Comparison of ENCODE assay signal across 18 cellular contexts in the genomic region with DNA sequence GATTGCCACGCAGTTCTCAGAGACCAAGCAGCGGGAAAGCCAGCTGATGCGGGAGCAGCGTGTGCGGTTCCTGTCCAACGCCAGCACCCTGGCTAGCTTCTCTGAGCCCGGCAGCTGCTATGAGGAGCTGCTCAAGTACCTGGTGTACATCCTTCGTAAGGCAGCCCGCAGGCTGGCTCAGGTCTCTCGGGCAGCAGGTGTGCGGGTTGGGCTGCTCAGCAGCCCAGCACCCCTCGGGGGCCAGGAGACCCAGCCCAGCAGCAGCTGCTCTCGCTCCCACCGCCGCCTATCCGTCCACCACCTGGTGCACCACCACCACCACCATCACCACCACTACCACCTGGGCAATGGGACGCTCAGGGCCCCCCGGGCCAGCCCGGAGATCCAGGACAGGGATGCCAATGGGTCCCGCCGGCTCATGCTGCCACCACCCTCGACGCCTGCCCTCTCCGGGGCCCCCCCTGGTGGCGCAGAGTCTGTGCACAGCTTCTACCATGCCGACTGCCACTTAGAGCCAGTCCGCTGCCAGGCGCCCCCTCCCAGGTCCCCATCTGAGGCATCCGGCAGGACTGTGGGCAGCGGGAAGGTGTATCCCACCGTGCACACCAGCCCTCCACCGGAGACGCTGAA. TPM values are rescaled to one million over a fixed set of nuclear protein-coding genes. Genes with fewer than 3 reads are reported as not detected.
DNase-seq lines count a peak whose midpoint lies in the region; ATAC-seq and TF ChIP-seq lines count a peak whose summit lies in the region.
"Had no signal": no experiment of that assay in that cellular context is flagged by ENCODE, and none has a peak within 500 bp of the region (broad histone marks: within the 10 kb centered on the region; RNA-seq: fewer than 3 reads in every experiment).

No MANE protein-coding gene starts in this region.

- no peak overlapping the region for H3K27ac Mint-ChIP-seq in activated CD4-positive, alpha-beta T cell treated with anti-CD3 and anti-CD28 coated beads for 36 hours
- H3K27ac Mint-ChIP-seq in endodermal cell, result no peak overlapping the region
- H3K27ac Mint-ChIP-seq: activated CD4-positive, alpha-beta T cell treated with anti-CD3 and anti-CD28 coated beads, Interleukin-2, amount 10 ng/mL, durations not matched to agents 7 days and 5 days; stimulated activated naive CD8-positive, alpha-beta T cell treated with anti-CD3 and anti-CD28 coated beads, Interleukin-15, Interleukin-2, amounts not matched to agents 100 ng/mL and 50 ng/mL, for 24 hours; T-helper 1 cell treated with Interleukin-12 subunit alpha and Interleukin-12 subunit beta and Interleukin-4 antibody, amounts not matched to agents 30 μg/mL and 1 μg/mL, for 36 hours had no signal

- H3K9me3 ChIP-seq in endodermal cell (ENCODE audit: control insufficient read depth, low read length), result no peaks in the 10 kb centered on the region
- no peaks in the 10 kb centered on the region for H3K9me3 ChIP-seq in prostate gland
- H3K9me3 ChIP-seq: esophagus muscularis mucosa, uterus had no signal

- 89 to 90% methylated on average over 13 to 33 of the region's 33 CpGs for WGBS in endodermal cell (ENCODE audit: insufficient coverage in 1 of 2, insufficient read length in 1 of 2), 2 experiments
- 85% methylated on average over 33 of the region's 33 CpGs for WGBS in prostate gland

- no peak for TF ChIP-seq POLR2A in prostate gland (IDR thresholded peaks at IDR 0.05)

- no peak for ATAC-seq in activated CD4-positive, alpha-beta T cell treated with anti-CD3 and anti-CD28 coated beads for 36 hours
- ATAC-seq: left lobe of liver had no signal

- POLR2A ChIA-PET in activated CD4-positive, alpha-beta T cell treated with anti-CD3 and anti-CD28 coated beads for 36 hours (lab: Charles Lee), result no interaction called here

- no peak overlapping the region for H3K4me3 Mint-ChIP-seq in activated CD4-positive, alpha-beta T cell treated with anti-CD3 and anti-CD28 coated beads for 36 hours
- no peak overlapping the region for H3K4me3 Mint-ChIP-seq in endodermal cell
- H3K4me3 Mint-ChIP-seq: activated CD4-positive, alpha-beta T cell treated with anti-CD3 and anti-CD28 coated beads, Interleukin-2, amount 10 ng/mL, durations not matched to agents 7 days and 5 days; stimulated activated naive CD8-positive, alpha-beta T cell treated with anti-CD3 and anti-CD28 coated beads, Interleukin-15, Interleukin-2, amounts not matched to agents 100 ng/mL and 50 ng/mL, for 24 hours; T-helper 1 cell treated with Interleukin-12 subunit alpha and Interleukin-12 subunit beta and Interleukin-4 antibody, amounts not matched to agents 30 μg/mL and 1 μg/mL, for 36 hours had no signal

- peak; percentile 28 for DNase-seq in activated CD4-positive, alpha-beta T cell treated with anti-CD3 and anti-CD28 coated beads for 36 hours
- DNase-seq in activated CD4-positive, alpha-beta T cell treated with anti-CD3 and anti-CD28 coated beads, Interleukin-2, amount 50 U/mL, for 4 hours, result no peak
- DNase-seq in GM13977 (ENCODE audit: low spot score), result no peak
- peak; percentile 38 to 71 for DNase-seq in NCI-H524 (lab: John Stamatoyannopoulos, UW)
- no peak for DNase-seq in endodermal cell
- no peak for DNase-seq in NCI-H2227 treated with DMSO at 0.1 percent for 48 hours (lab: John Stamatoyannopoulos, UW)
- DNase-seq in stimulated activated CD4-positive, alpha-beta T cell treated with anti-CD3 and anti-CD28 coated beads, Interleukin-15, amount 100 ng/mL, for 24 hours, result no peak
- DNase-seq in prostate gland (ENCODE audit: low spot score), result no peak
- DNase-seq: activated CD4-positive, alpha-beta T cell treated with anti-CD3 and anti-CD28 coated beads, Interleukin-2, amount 10 ng/mL, durations not matched to agents 7 days and 5 days; cortex of kidney; NCI-H2029; small intestine; uterus had no signal

- H3K27ac ChIP-seq in endodermal cell (ENCODE audit: low read depth, low read length) (no peak overlapping the region), prostate gland (no peak overlapping the region)
- H3K27ac ChIP-seq: esophagus muscularis mucosa, uterus had no signal

- H3K27me3 ChIP-seq in endodermal cell (ENCODE audit: control insufficient read depth, insufficient read depth, low read length, poor library complexity, severe bottlenecking) (no peaks in the 10 kb centered on the region), prostate gland (replicated peaks; ENCODE audit: insufficient read depth) (no peaks in the 10 kb centered on the region)
- H3K27me3 ChIP-seq: uterus had no signal

- no peaks in the 10 kb centered on the region for H3K9me3 Mint-ChIP-seq in activated CD4-positive, alpha-beta T cell treated with anti-CD3 and anti-CD28 coated beads for 36 hours (ENCODE audit: low read depth)
- no peaks in the 10 kb centered on the region for H3K9me3 Mint-ChIP-seq in endodermal cell
- H3K9me3 Mint-ChIP-seq: activated CD4-positive, alpha-beta T cell treated with anti-CD3 and anti-CD28 coated beads, Interleukin-2, amount 10 ng/mL, durations not matched to agents 7 days and 5 days; stimulated activated naive CD8-positive, alpha-beta T cell treated with anti-CD3 and anti-CD28 coated beads, Interleukin-15, Interleukin-2, amounts not matched to agents 100 ng/mL and 50 ng/mL, for 24 hours; T-helper 1 cell treated with Interleukin-12 subunit alpha and Interleukin-12 subunit beta and Interleukin-4 antibody, amounts not matched to agents 30 μg/mL and 1 μg/mL, for 36 hours had no signal

- no peak overlapping the region for H3K9ac ChIP-seq in endodermal cell (ENCODE audit: extremely low read depth, low read length, poor library complexity, severe bottlenecking)

- CTCF ChIA-PET in activated CD4-positive, alpha-beta T cell treated with anti-CD3 and anti-CD28 coated beads for 36 hours (lab: Charles Lee), result interaction anchor here (1.4 to 1.5 kb wide), 2 partner anchors 10 to 92 kb away, joined by 6 to 7 read pairs; no protein-coding TSS in a partner anchor

- in situ Hi-C loops in GM13977 (cut with MboI; ENCODE audit: low pct_unique_long_range_greater_than_20kb, low sequenced_read_pairs, unreplicated experiment), result no loop called here

- H3K36me3 Mint-ChIP-seq in activated CD4-positive, alpha-beta T cell treated with anti-CD3 and anti-CD28 coated beads for 36 hours (ENCODE audit: low read depth), result no peaks in the 10 kb centered on the region
- no peaks in the 10 kb centered on the region for H3K36me3 Mint-ChIP-seq in endodermal cell (ENCODE audit: low read depth)

- intact Hi-C loops in activated CD4-positive, alpha-beta T cell treated with anti-CD3 and anti-CD28 coated beads for 36 hours (cut with DNase I, micrococcal nuclease), result no loop called here
- intact Hi-C loops in prostate gland (cut with DNase I), result no loop called here

- peak; percentile 26 for TF ChIP-seq CTCF in GM13977 (IDR thresholded peaks at IDR 0.05; ENCODE audit: extremely low read depth, insufficient read depth, missing control alignments)
- peak; percentile 42 for TF ChIP-seq CTCF in endodermal cell (conservative IDR thresholded peaks at IDR 0.05)
- no peak for TF ChIP-seq CTCF in prostate gland (IDR thresholded peaks at IDR 0.05)

- peaks cover 10% of the 10 kb centered on the region for H3K27me3 Mint-ChIP-seq in activated CD4-positive, alpha-beta T cell treated with anti-CD3 and anti-CD28 coated beads for 36 hours
- peaks cover 7% of the 10 kb centered on the region for H3K27me3 Mint-ChIP-seq in endodermal cell (ENCODE audit: insufficient read depth)
- H3K27me3 Mint-ChIP-seq: activated CD4-positive, alpha-beta T cell treated with anti-CD3 and anti-CD28 coated beads, Interleukin-2, amount 10 ng/mL, durations not matched to agents 7 days and 5 days had no signal

- no peaks in the 10 kb centered on the region for H3K4me1 Mint-ChIP-seq in activated CD4-positive, alpha-beta T cell treated with anti-CD3 and anti-CD28 coated beads for 36 hours
- peaks cover 6% of the 10 kb centered on the region for H3K4me1 Mint-ChIP-seq in endodermal cell
- H3K4me1 Mint-ChIP-seq: activated CD4-positive, alpha-beta T cell treated with anti-CD3 and anti-CD28 coated beads, Interleukin-2, amount 10 ng/mL, durations not matched to agents 7 days and 5 days had no signal

- H3K4me1 ChIP-seq in endodermal cell (ENCODE audit: control insufficient read depth, insufficient read depth, low read length) (no peaks in the 10 kb centered on the region), prostate gland (replicated peaks) (no peaks in the 10 kb centered on the region)
- H3K4me1 ChIP-seq: esophagus muscularis mucosa, uterus had no signal

- no peak overlapping the region for H3K4me3 ChIP-seq in endodermal cell (ENCODE audit: low read length)
- no peak overlapping the region for H3K4me3 ChIP-seq in prostate gland
- H3K4me3 ChIP-seq: esophagus muscularis mucosa, uterus had no signal

- no peaks in the 10 kb centered on the region for H3K36me3 ChIP-seq in endodermal cell (ENCODE audit: control insufficient read depth, insufficient read depth, low read length)
- no peaks in the 10 kb centered on the region for H3K36me3 ChIP-seq in prostate gland
- H3K36me3 ChIP-seq: esophagus muscularis mucosa, uterus had no signal

RNA-seq across cellular contexts. Expression of a gene that starts 15.2 kb away (rescaled TPM):
- not detected for total RNA-seq in activated CD4-positive, alpha-beta T cell treated with anti-CD3 and anti-CD28 coated beads for 36 hours
- total RNA-seq in endodermal cell, result 1 to 10 TPM in 1 of 2 donors, under 1 TPM in 1; 0.84 to 1.1 TPM
- polyA plus RNA-seq in endodermal cell (2013, experiment 1 of 2), result 7.5 TPM
- 6.6 TPM for polyA plus RNA-seq in endodermal cell (2013, experiment 2 of 2)
- total RNA-seq in prostate gland, result 1 to 10 TPM; 3.4 to 6.6 TPM
- total RNA-seq: activated CD4-positive, alpha-beta T cell treated with anti-CD3 and anti-CD28 coated beads, Interleukin-2, amount 10 ng/mL, durations not matched to agents 7 days and 5 days had no signal

RNA-seq across cellular contexts. Expression of a gene that starts 28.7 kb away (rescaled TPM):
- 10 to 100 TPM in 1 of 2 experiments, 1 to 10 TPM in 1; 9.0 to 10.7 TPM for total RNA-seq in activated CD4-positive, alpha-beta T cell treated with anti-CD3 and anti-CD28 coated beads for 36 hours
- total RNA-seq in endodermal cell (10 to 100 TPM; 40.4 to 40.5 TPM), prostate gland (100 to 1,000 TPM; 188 to 208 TPM)
- 22.2 TPM for polyA plus RNA-seq in endodermal cell (2013, experiment 1 of 2)
- 21.2 TPM for polyA plus RNA-seq in endodermal cell (2013, experiment 2 of 2)

RNA-seq across cellular contexts. Expression of a gene that starts 43.2 kb away (rescaled TPM):
- not detected for total RNA-seq in activated CD4-positive, alpha-beta T cell treated with anti-CD3 and anti-CD28 coated beads for 36 hours
- total RNA-seq in endodermal cell, result under 1 TPM in 1 of 2 donors, not detected in 1; 0.66 TPM
- 0.21 TPM for polyA plus RNA-seq in endodermal cell (2013, experiment 1 of 2)
- polyA plus RNA-seq in endodermal cell (2013, experiment 2 of 2), result not detected
- 100 to 1,000 TPM in 1 of 2 donors, 10 to 100 TPM in 1; 60.8 to 108 TPM for total RNA-seq in prostate gland
- total RNA-seq: activated CD4-positive, alpha-beta T cell treated with anti-CD3 and anti-CD28 coated beads, Interleukin-2, amount 10 ng/mL, durations not matched to agents 7 days and 5 days; esophagus muscularis mucosa; osteocyte had no signal

RNA-seq across cellular contexts. Expression of a gene that starts 59.0 kb away (rescaled TPM):
- total RNA-seq in activated CD4-positive, alpha-beta T cell treated with anti-CD3 and anti-CD28 coated beads for 36 hours, result not detected
- total RNA-seq in endodermal cell, result under 1 TPM; 0.22 to 0.91 TPM
- polyA plus RNA-seq in endodermal cell (2013, experiment 1 of 2), result not detected
- polyA plus RNA-seq in endodermal cell (2013, experiment 2 of 2), result not detected
- 10 to 100 TPM; 65.9 to 66.1 TPM for total RNA-seq in prostate gland
- total RNA-seq: activated CD4-positive, alpha-beta T cell treated with anti-CD3 and anti-CD28 coated beads, Interleukin-2, amount 10 ng/mL, durations not matched to agents 7 days and 5 days had no signal

Comparison
In these comparisons a context has a peak if more than half of its experiments do, and no peak if none do; other contexts are left out.
1. DNase-seq: peak in activated CD4-positive, alpha-beta T cell treated with anti-CD3 and anti-CD28 coated beads for 36 hours (single experiment) and NCI-H524 (2 of 2); none in activated CD4-positive, alpha-beta T cell treated with anti-CD3 and anti-CD28 coated beads, Interleukin-2, amount 50 U/mL, for 4 hours (0 of 2), GM13977 (single experiment), endodermal cell (single experiment), NCI-H2227 treated with DMSO at 0.1 percent for 48 hours (single experiment), stimulated activated CD4-positive, alpha-beta T cell treated with anti-CD3 and anti-CD28 coated beads, Interleukin-15, amount 100 ng/mL, for 24 hours (single experiment) and prostate gland (single experiment).
2. CTCF ChIP-seq: peak in GM13977 (single experiment) and endodermal cell (single experiment); none in prostate gland (0 of 4).
3. RNA of a gene that starts 28.7 kb away (total RNA-seq): 188 to 208 TPM in prostate gland; 40.4 to 40.5 TPM in endodermal cell and 9.0 to 10.7 TPM in activated CD4-positive, alpha-beta T cell treated with anti-CD3 and anti-CD28 coated beads for 36 hours; every median in the first group is over 4 times any median in the second.
4. RNA of a gene that starts 43.2 kb away (total RNA-seq): 60.8 to 108 TPM in prostate gland; 0.66 TPM in endodermal cell and not detected in activated CD4-positive, alpha-beta T cell treated with anti-CD3 and anti-CD28 coated beads for 36 hours; every median in the first group is over 10 times any median in the second.